ENCODE assay signal across 8 cellular contexts in genomic region chr6:10837997-10838793, GRCh38. TPM values are rescaled to one million over a fixed set of nuclear protein-coding genes. Genes with fewer than 3 reads are reported as not detected.
A peak's percentile ranks its signal among the peaks of the same experiment; 100 is the strongest.
DNase-seq lines count a peak whose midpoint lies in the region; ATAC-seq and TF ChIP-seq lines count a peak whose summit lies in the region.

A gene with protein sequence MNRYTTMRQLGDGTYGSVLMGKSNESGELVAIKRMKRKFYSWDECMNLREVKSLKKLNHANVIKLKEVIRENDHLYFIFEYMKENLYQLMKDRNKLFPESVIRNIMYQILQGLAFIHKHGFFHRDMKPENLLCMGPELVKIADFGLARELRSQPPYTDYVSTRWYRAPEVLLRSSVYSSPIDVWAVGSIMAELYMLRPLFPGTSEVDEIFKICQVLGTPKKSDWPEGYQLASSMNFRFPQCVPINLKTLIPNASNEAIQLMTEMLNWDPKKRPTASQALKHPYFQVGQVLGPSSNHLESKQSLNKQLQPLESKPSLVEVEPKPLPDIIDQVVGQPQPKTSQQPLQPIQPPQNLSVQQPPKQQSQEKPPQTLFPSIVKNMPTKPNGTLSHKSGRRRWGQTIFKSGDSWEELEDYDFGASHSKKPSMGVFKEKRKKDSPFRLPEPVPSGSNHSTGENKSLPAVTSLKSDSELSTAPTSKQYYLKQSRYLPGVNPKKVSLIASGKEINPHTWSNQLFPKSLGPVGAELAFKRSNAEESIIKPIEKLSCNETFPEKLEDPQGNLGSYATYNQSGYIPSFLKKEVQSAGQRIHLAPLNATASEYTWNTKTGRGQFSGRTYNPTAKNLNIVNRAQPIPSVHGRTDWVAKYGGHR (minus strand): TSS chr6:10838539. CDS start chr6:10830648, 7,891 bp downstream.

- peak within 1 kb of the TSS in 2 of 3 donors; percentile 51 to 60 for H3K27ac Mint-ChIP-seq in CD4-positive, CD25-positive, alpha-beta regulatory T cell
- H3K27ac Mint-ChIP-seq in activated CD8-positive, alpha-beta T cell treated with anti-CD3 and anti-CD28 coated beads for 36 hours = peak within 1 kb of the TSS; percentile 96

- peaks cover 0 to 4% (median 0%) of the 10 kb centered on the region in 7 donors for H3K9me3 Mint-ChIP-seq in CD4-positive, CD25-positive, alpha-beta regulatory T cell
- peaks cover 5% of the 10 kb centered on the region for H3K9me3 Mint-ChIP-seq in activated CD8-positive, alpha-beta T cell treated with anti-CD3 and anti-CD28 coated beads for 36 hours

- H3K4me1 ChIP-seq in CD4-positive, CD25-positive, alpha-beta regulatory T cell (ENCODE audit: control insufficient read depth, insufficient read depth, low read length, poor library complexity, severe bottlenecking) = peaks cover 22% of the 10 kb centered on the region

- peak within 1 kb of the TSS; percentile 66 to 87 (median 80) for H3K4me3 Mint-ChIP-seq in CD4-positive, CD25-positive, alpha-beta regulatory T cell
- peak within 1 kb of the TSS; percentile 75 for H3K4me3 Mint-ChIP-seq in activated CD8-positive, alpha-beta T cell treated with anti-CD3 and anti-CD28 coated beads for 36 hours

- peaks cover 25% of the 10 kb centered on the region for H3K27me3 ChIP-seq in CD4-positive, CD25-positive, alpha-beta regulatory T cell (ENCODE audit: control insufficient read depth, insufficient read depth, low read length)

- peaks cover 50% of the 10 kb centered on the region for H3K27me3 Mint-ChIP-seq in CD4-positive, CD25-positive, alpha-beta regulatory T cell
- peaks cover 48% of the 10 kb centered on the region for H3K27me3 Mint-ChIP-seq in activated CD8-positive, alpha-beta T cell treated with anti-CD3 and anti-CD28 coated beads for 36 hours

- peak; percentile 94 to 95 for ATAC-seq in CD4-positive, CD25-positive, alpha-beta regulatory T cell (ENCODE audit: low read depth in 2 of 2)
- ATAC-seq in GM19438 (IDR thresholded peaks at IDR 0.05; ENCODE audit: low read depth, unreplicated experiment) (peak; percentile 79), HG03565 (IDR thresholded peaks at IDR 0.05; ENCODE audit: unreplicated experiment) (peak; percentile 67)
- ATAC-seq in activated CD8-positive, alpha-beta T cell treated with anti-CD3 and anti-CD28 coated beads for 36 hours = peak; percentile 94

- POLR2A ChIA-PET in activated CD8-positive, alpha-beta T cell treated with anti-CD3 and anti-CD28 coated beads for 36 hours (lab: Charles Lee) = interaction anchor here (0.6 to 1.3 kb wide), 2 partner anchors 90 to 117 kb away, joined by 3 to 5 read pairs; partner anchors contain the start of gene TMEM14B

- no peaks in the 10 kb centered on the region for H3K9me3 ChIP-seq in CD4-positive, CD25-positive, alpha-beta regulatory T cell (ENCODE audit: control insufficient read depth in 2 of 2, low read length in 2 of 2)

- CTCF ChIA-PET in activated CD8-positive, alpha-beta T cell treated with anti-CD3 and anti-CD28 coated beads for 36 hours (lab: Charles Lee) = interaction anchor here (1.0 to 1.4 kb wide), 3 partner anchors 36 to 49 kb away, joined by 3 read pairs; partner anchors contain the start of gene SYCP2L

- peaks cover 13 to 23% (median 19%) of the 10 kb centered on the region in 4 donors for H3K4me1 Mint-ChIP-seq in CD4-positive, CD25-positive, alpha-beta regulatory T cell
- peaks cover 17% of the 10 kb centered on the region for H3K4me1 Mint-ChIP-seq in activated CD8-positive, alpha-beta T cell treated with anti-CD3 and anti-CD28 coated beads for 36 hours (ENCODE audit: low read depth)

- H3K4me3 ChIP-seq in CD4-positive, CD25-positive, alpha-beta regulatory T cell (ENCODE audit: low read depth, low read length) = peak within 1 kb of the TSS; percentile 87

- TF ChIP-seq CTCF in activated CD8-positive, alpha-beta T cell treated with anti-CD3 and anti-CD28 coated beads for 36 hours (IDR thresholded peaks at IDR 0.05) = no peak

- H3K36me3 ChIP-seq in CD4-positive, CD25-positive, alpha-beta regulatory T cell (ENCODE audit: control insufficient read depth, insufficient read depth, low read length) = no peaks in the 10 kb centered on the region

- peak; percentile 82 to 91 (median 87) for DNase-seq in CD4-positive, CD25-positive, alpha-beta regulatory T cell
- DNase-seq in NCI-H774 (lab: John Stamatoyannopoulos, UW) (peak; percentile 86), medulla oblongata (ENCODE audit: extremely low spot score) (peak; percentile 90)
- DNase-seq in activated CD8-positive, alpha-beta T cell treated with anti-CD3 and anti-CD28 coated beads for 36 hours = peak; percentile 88
- peak; percentile 77 for DNase-seq in effector CD8-positive, alpha-beta T cell (lab: John Stamatoyannopoulos, UW)
- DNase-seq in stimulated activated CD4-positive, alpha-beta T cell treated with anti-CD3 and anti-CD28 coated beads, TNF-alpha, amount 100 ng/mL, for 4 hours (ENCODE audit: low read depth in 3 of 3) = peak; percentile 64 to 83 (median 76)

- no peaks in the 10 kb centered on the region for H3K36me3 Mint-ChIP-seq in CD4-positive, CD25-positive, alpha-beta regulatory T cell
- peaks cover 3% of the 10 kb centered on the region for H3K36me3 Mint-ChIP-seq in activated CD8-positive, alpha-beta T cell treated with anti-CD3 and anti-CD28 coated beads for 36 hours (ENCODE audit: low read depth)

- intact Hi-C loops in activated CD8-positive, alpha-beta T cell treated with anti-CD3 and anti-CD28 coated beads for 36 hours (cut with micrococcal nuclease) = no loop called here

- H3K27ac ChIP-seq in CD4-positive, CD25-positive, alpha-beta regulatory T cell (ENCODE audit: insufficient read depth, low read length, poor library complexity, severe bottlenecking) = peak within 1 kb of the TSS; percentile 30

RNA-seq across cellular contexts. Expression of the gene that starts here (rescaled TPM):
- 0.30 TPM for total RNA-seq in CD4-positive, CD25-positive, alpha-beta regulatory T cell
- polyA plus RNA-seq in CD4-positive, CD25-positive, alpha-beta regulatory T cell = under 1 TPM in 1 of 4 donors, not detected in 3; 0.12 TPM
- under 1 TPM; 0.27 to 0.32 TPM for total RNA-seq in activated CD8-positive, alpha-beta T cell treated with anti-CD3 and anti-CD28 coated beads for 36 hours

Comparison
In these comparisons a context has a peak if more than half of its experiments do, and no peak if none do; other contexts are left out.
1. Peak in every context shown above with its lines: DNase-seq, ATAC-seq, H3K4me3 ChIP-seq and H3K27ac ChIP-seq.
2. Peak in DNase-seq, ATAC-seq, H3K4me3 ChIP-seq and H3K27ac ChIP-seq in CD4-positive, CD25-positive, alpha-beta regulatory T cell; RNA of the gene not detected or under 1 TPM.
3. Peak in DNase-seq and ATAC-seq in activated CD8-positive, alpha-beta T cell treated with anti-CD3 and anti-CD28 coated beads for 36 hours; RNA of the gene not detected or under 1 TPM.